Comparison of ENCODE assay signal across 9 cellular contexts in the genomic region with DNA sequence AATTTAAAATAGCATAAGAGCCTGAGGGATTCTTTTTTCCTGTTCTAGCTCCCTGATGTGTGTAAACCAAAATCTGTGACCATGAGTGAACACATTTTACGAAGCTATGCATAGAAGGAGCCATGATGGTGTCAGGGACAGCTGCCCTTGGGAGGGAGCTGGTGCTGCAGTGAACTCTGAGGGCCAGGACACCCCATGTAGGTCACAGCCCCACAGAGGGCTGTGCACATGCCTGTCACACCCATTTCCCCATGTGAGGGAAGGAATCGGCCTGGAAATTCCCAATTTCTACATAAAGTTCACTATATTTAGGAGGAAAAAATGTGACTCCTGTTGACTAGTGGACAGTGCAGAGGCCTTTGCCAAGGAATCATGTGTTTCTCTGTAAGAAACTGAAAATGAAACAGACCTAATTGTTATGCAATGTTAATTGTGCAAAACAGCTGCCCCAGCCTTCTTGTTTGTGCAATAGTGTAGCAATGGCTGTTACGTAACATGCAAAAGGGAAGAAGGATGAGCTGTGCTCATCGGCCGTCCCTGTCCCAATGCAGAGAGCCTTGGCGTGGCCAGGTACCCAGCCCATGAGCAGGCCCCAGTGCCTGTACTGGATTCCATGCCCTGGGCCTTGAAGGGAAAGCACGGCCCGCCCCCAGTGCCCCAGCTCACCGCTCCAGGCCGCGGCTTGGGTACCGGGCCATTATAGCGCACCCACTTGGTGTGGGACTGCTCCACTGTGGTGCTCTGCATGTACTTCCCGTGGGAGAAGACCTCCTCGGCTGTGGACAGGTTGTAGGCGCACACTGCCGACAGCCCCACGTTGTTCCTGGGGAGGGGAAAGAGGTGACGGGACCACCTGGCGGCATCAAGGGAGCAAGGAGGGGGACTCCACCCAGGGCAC.
DNase-seq lines count a peak whose midpoint lies in the region; ATAC-seq and TF ChIP-seq lines count a peak whose summit lies in the region.
"Had no signal": no experiment of that assay in that cellular context is flagged by ENCODE, and none has a peak within 500 bp of the region (broad histone marks: within the 10 kb centered on the region; RNA-seq: fewer than 3 reads in every experiment).

No MANE protein-coding gene starts in this region.

- no peak overlapping the region for H3K4me3 ChIP-seq in AG04450 (ENCODE audit: low read depth, low read length)

- peak overlapping the region; percentile 31 for H3K27ac ChIP-seq in AG04450 (ENCODE audit: low read depth, low read length)

- peak; percentile 51 for DNase-seq in AG04450 (ENCODE audit: low read depth, low spot score)
- DNase-seq in NCI-H226, result peak; percentile 32
- no peak for DNase-seq in neural crest cell (ENCODE audit: low read depth, low spot score)
- DNase-seq in NCI-H128 (lab: John Stamatoyannopoulos, UW; ENCODE audit: unreplicated experiment), result no peak
- DNase-seq in iPS-NIHi11 (ENCODE audit: low spot score), result no peak
- no peak for DNase-seq in NCI-H1048 (lab: John Stamatoyannopoulos, UW)
- DNase-seq: NCI-H748 treated with DMSO at 0.1 percent for 48 hours had no signal

- CTCF ChIA-PET in AG04450 (lab: Charles Lee), result interaction anchor here (1.2 kb wide), 1 partner anchor 161 kb away, joined by 6 read pairs; no protein-coding TSS in a partner anchor

- no peaks in the 10 kb centered on the region for H3K4me1 Mint-ChIP-seq in neural crest cell

- H3K27me3 Mint-ChIP-seq in neural crest cell (ENCODE audit: low read depth), result no peaks in the 10 kb centered on the region

- H3K4me3 Mint-ChIP-seq in neural crest cell, result no peak overlapping the region

- H3K36me3 Mint-ChIP-seq in neural crest cell (ENCODE audit: low read depth), result peaks cover 11% of the 10 kb centered on the region

- no peaks in the 10 kb centered on the region for H3K9me3 Mint-ChIP-seq in neural crest cell

- TF ChIP-seq CTCF in AG04450 (IDR thresholded peaks at IDR 0.05; ENCODE audit: low read depth, low read length) (no peak), neural crest cell (conservative IDR thresholded peaks at IDR 0.05) (no peak)

- H3K9me3 ChIP-seq in AG04450 (ENCODE audit: control insufficient read depth, insufficient read depth, low read length), result peaks cover 5% of the 10 kb centered on the region; the same call in 1 of the 2 replicates

- no peaks in the 10 kb centered on the region for H3K27me3 ChIP-seq in AG04450 (ENCODE audit: control insufficient read depth, insufficient read depth, low read length)

- H3K27ac Mint-ChIP-seq in neural crest cell (ENCODE audit: unreplicated experiment), result peak overlapping the region; percentile 67

- POLR2A ChIA-PET in AG04450 (lab: Yijun Ruan, JAX), result interaction anchor here (0.7 kb wide), 1 partner anchor 574 kb away, joined by 3 read pairs; no protein-coding TSS in a partner anchor

- ATAC-seq in esophagus mucosa (peak; percentile 81), GM18868 (IDR thresholded peaks at IDR 0.05; ENCODE audit: unreplicated experiment) (no peak)

Comparison
In these comparisons a context has a peak if more than half of its experiments do, and no peak if none do; other contexts are left out.
1. DNase-seq: peak in AG04450 (single experiment) and NCI-H226 (single experiment); none in neural crest cell (single experiment), NCI-H128 (single experiment), iPS-NIHi11 (single experiment) and NCI-H1048 (single experiment).